In genomic region chr19:10549733-10550132, GRCh38 we compare ENCODE assay signal across 2 cellular contexts.
TF ChIP-seq lines count a peak whose summit lies in the region.

No MANE protein-coding gene starts in this region.

TF ChIP-seq in HEK293, 187 proteins besides CTCF, POLR2A, EP300 and RAD21:
- no peak for TF ChIP-seq ZNF24 (tag by site-specific recombination; IDR thresholded peaks at IDR 0.05)
- TF ChIP-seq ZNF121 (tag by site-specific recombination; IDR thresholded peaks at IDR 0.05): peak; percentile 73
- TF ChIP-seq GLIS1 (tag by site-specific recombination; IDR thresholded peaks at IDR 0.05): peak; percentile 68

TF ChIP-seq in K562, 482 proteins besides CTCF, POLR2A, EP300 and RAD21:
- TF ChIP-seq XRCC3 (IDR thresholded peaks at IDR 0.05) (no peak), ZNF121 (CRISPR knock-in tag; conservative IDR thresholded peaks at IDR 0.05) (peak; percentile 81)
